In genomic region chrX:18630956-18631355, GRCh38 we compare ENCODE assay signal across 10 cellular contexts. TPM values are rescaled to one million over a fixed set of nuclear protein-coding genes. Genes with fewer than 3 reads are reported as not detected.
"Had no signal": no experiment of that assay in that cellular context is flagged by ENCODE, and none has a peak within 500 bp of the region (broad histone marks: within the 10 kb centered on the region; RNA-seq: fewer than 3 reads in every experiment).

No MANE protein-coding gene starts in this region.

- FAIRE-seq: H1, H54, HTR-8/SVneo had no signal

- H3K36me3 Mint-ChIP-seq: IgD-negative memory B cell had no signal

- H3K9ac ChIP-seq: KMS-11 had no signal

- DNase-seq: H9, HCEC 1CT, KBM-7 had no signal

- H3K4me3 Mint-ChIP-seq: GM23338, H9, IgD-negative memory B cell had no signal

- ATAC-seq: GM23338 had no signal

- H2AFZ ChIP-seq: GM23338 had no signal

- H3K4me3 ChIP-seq: GM23338 had no signal

- H3K27ac ChIP-seq: KMS-11 had no signal

- H3K4me1 Mint-ChIP-seq: H9, IgD-negative memory B cell had no signal

- H3K4me2 ChIP-seq: GM23338, KMS-11 had no signal

- H3K27ac Mint-ChIP-seq: GM23338, H9, IgD-negative memory B cell had no signal

RNA-seq across cellular contexts. Expression of gene RS1, which starts 41.0 kb away (rescaled TPM):
- total RNA-seq: GM23338, H1, H9, HT-29 had no signal
- polyA plus RNA-seq: GM23338, IgD-negative memory B cell had no signal
